ENCODE assay signal across 17 cellular contexts in genomic region chr6:97423190-97423589, GRCh38.
A peak's percentile ranks its signal among the peaks of the same experiment; 100 is the strongest.
DNase-seq lines count a peak whose midpoint lies in the region; ATAC-seq and TF ChIP-seq lines count a peak whose summit lies in the region.
"Had no signal": no experiment of that assay in that cellular context is flagged by ENCODE, and none has a peak within 500 bp of the region (broad histone marks: within the 10 kb centered on the region; RNA-seq: fewer than 3 reads in every experiment).

No MANE protein-coding gene starts in this region.

- BruUV-seq in Calu3 (replicated peaks; lab: Mats Ljungman, UMichigan), result no TSS peak

- DNase-seq in activated CD4-positive, alpha-beta T cell treated with anti-CD3 and anti-CD28 coated beads for 48 hours, result no peak
- DNase-seq in NK-92 treated with Interleukin-12 subunit alpha and Interleukin-12 subunit beta, amount 100 ng/mL, for 24 hours (lab: John Stamatoyannopoulos, UW), result no peak
- DNase-seq in Calu3, result no peak
- DNase-seq in naive thymus-derived CD4-positive, alpha-beta T cell, result no peak
- DNase-seq: activated CD4-positive, alpha-beta T cell treated with anti-CD3 and anti-CD28 coated beads, Interleukin-2, amount 10 ng/mL, durations not matched to agents 7 days and 5 days; activated naive CD4-positive, alpha-beta T cell treated with anti-CD3 and anti-CD28 coated beads for 36 hours; NCI-H2081; NCI-H510A; PC-3; stimulated activated naive CD8-positive, alpha-beta T cell treated with anti-CD3 and anti-CD28 coated beads, Interleukin-15, amount 100 ng/mL, for 72 hours had no signal

- intact Hi-C loops in Calu3 (cut with micrococcal nuclease; ENCODE audit: unreplicated experiment), result no loop called here
- intact Hi-C loops in naive thymus-derived CD4-positive, alpha-beta T cell (cut with micrococcal nuclease), result no loop called here

- no peaks in the 10 kb centered on the region for H3K4me1 Mint-ChIP-seq in Calu3 (ENCODE audit: low read depth, unreplicated experiment)
- peaks cover 0 to 1% (median 0%) of the 10 kb centered on the region in 7 donors for H3K4me1 Mint-ChIP-seq in naive thymus-derived CD4-positive, alpha-beta T cell
- H3K4me1 Mint-ChIP-seq: activated CD4-positive, alpha-beta T cell treated with anti-CD3 and anti-CD28 coated beads, Interleukin-2, amount 10 ng/mL, durations not matched to agents 7 days and 5 days; CD14-positive monocyte; stimulated activated naive CD8-positive, alpha-beta T cell treated with anti-CD3 and anti-CD28 coated beads, Interleukin-15, amount 100 ng/mL, for 72 hours had no signal

- peaks cover 2% of the 10 kb centered on the region for H3K9me3 Mint-ChIP-seq in Calu3 (ENCODE audit: low read depth, unreplicated experiment)
- peaks cover 0 to 22% (median 12%) of the 10 kb centered on the region in 11 donors for H3K9me3 Mint-ChIP-seq in naive thymus-derived CD4-positive, alpha-beta T cell
- H3K9me3 Mint-ChIP-seq: activated CD4-positive, alpha-beta T cell treated with anti-CD3 and anti-CD28 coated beads, Interleukin-2, amount 10 ng/mL, durations not matched to agents 7 days and 5 days; activated naive CD4-positive, alpha-beta T cell treated with anti-CD3 and anti-CD28 coated beads for 36 hours had no signal

- no peak overlapping the region for H3K27ac ChIP-seq in naive thymus-derived CD4-positive, alpha-beta T cell (ENCODE audit: low read depth, low read length)
- H3K27ac ChIP-seq: SK-N-MC had no signal

- no peaks in the 10 kb centered on the region for H3K36me3 ChIP-seq in naive thymus-derived CD4-positive, alpha-beta T cell (ENCODE audit: control insufficient read depth in 2 of 3, insufficient read depth in 3 of 3, low read length in 3 of 3)
- H3K36me3 ChIP-seq: HAP-1 had no signal

- no peaks in the 10 kb centered on the region for H3K36me3 Mint-ChIP-seq in Calu3 (ENCODE audit: insufficient read depth, unreplicated experiment)
- peaks cover 0 to 6% (median 0%) of the 10 kb centered on the region in 5 donors for H3K36me3 Mint-ChIP-seq in naive thymus-derived CD4-positive, alpha-beta T cell
- H3K36me3 Mint-ChIP-seq: CD14-positive monocyte had no signal

- peak; percentile 61 for ATAC-seq in GM18511 (IDR thresholded peaks at IDR 0.05; ENCODE audit: unreplicated experiment)
- ATAC-seq in GM19467 (IDR thresholded peaks at IDR 0.05; ENCODE audit: unreplicated experiment), result peak; percentile 70
- ATAC-seq in HG02588 (IDR thresholded peaks at IDR 0.05; ENCODE audit: unreplicated experiment), result peak; percentile 74
- peak; percentile 59 for ATAC-seq in HG03175 (IDR thresholded peaks at IDR 0.05; ENCODE audit: unreplicated experiment)
- ATAC-seq in naive thymus-derived CD4-positive, alpha-beta T cell, result no peak
- ATAC-seq: PC-3; stimulated activated naive CD8-positive, alpha-beta T cell treated with anti-CD3 and anti-CD28 coated beads, Interleukin-15, amount 100 ng/mL, for 72 hours had no signal

- no peak overlapping the region for H3K27ac Mint-ChIP-seq in Calu3 (ENCODE audit: unreplicated experiment)
- no peak overlapping the region for H3K27ac Mint-ChIP-seq in naive thymus-derived CD4-positive, alpha-beta T cell
- H3K27ac Mint-ChIP-seq: activated CD4-positive, alpha-beta T cell treated with anti-CD3 and anti-CD28 coated beads, Interleukin-2, amount 10 ng/mL, durations not matched to agents 7 days and 5 days; activated naive CD4-positive, alpha-beta T cell treated with anti-CD3 and anti-CD28 coated beads for 36 hours; CD14-positive monocyte; stimulated activated naive CD8-positive, alpha-beta T cell treated with anti-CD3 and anti-CD28 coated beads, Interleukin-15, amount 100 ng/mL, for 72 hours had no signal

- CTCF ChIA-PET in Calu3 (lab: Charles Lee), result no interaction called here
- CTCF ChIA-PET in naive thymus-derived CD4-positive, alpha-beta T cell (lab: Charles Lee), result no interaction called here

- TF ChIP-seq CTCF in Calu3 (IDR thresholded peaks at IDR 0.05; ENCODE audit: unreplicated experiment), result no peak

- H3K27me3 Mint-ChIP-seq in Calu3 (ENCODE audit: unreplicated experiment), result no peaks in the 10 kb centered on the region
- peaks cover 2 to 24% (median 19%) of the 10 kb centered on the region in 5 donors for H3K27me3 Mint-ChIP-seq in naive thymus-derived CD4-positive, alpha-beta T cell

- H3K4me3 ChIP-seq in naive thymus-derived CD4-positive, alpha-beta T cell (ENCODE audit: low read length), result no peak overlapping the region
- H3K4me3 ChIP-seq: HAP-1, SK-N-MC had no signal

- H3K27me3 ChIP-seq in naive thymus-derived CD4-positive, alpha-beta T cell (ENCODE audit: control insufficient read depth in 2 of 2, insufficient read depth in 2 of 2, low read length in 2 of 2), result no peaks in the 10 kb centered on the region

- POLR2A ChIA-PET in naive thymus-derived CD4-positive, alpha-beta T cell (lab: Charles Lee), result no interaction called here

- H3K9me3 ChIP-seq in naive thymus-derived CD4-positive, alpha-beta T cell (ENCODE audit: control insufficient read depth in 2 of 3, low read length in 3 of 3), result no peaks in the 10 kb centered on the region
- H3K9me3 ChIP-seq: HAP-1 had no signal

- H3K4me3 Mint-ChIP-seq in Calu3 (ENCODE audit: low read depth, unreplicated experiment), result no peak overlapping the region
- no peak overlapping the region for H3K4me3 Mint-ChIP-seq in naive thymus-derived CD4-positive, alpha-beta T cell
- H3K4me3 Mint-ChIP-seq: activated CD4-positive, alpha-beta T cell treated with anti-CD3 and anti-CD28 coated beads, Interleukin-2, amount 10 ng/mL, durations not matched to agents 7 days and 5 days; activated naive CD4-positive, alpha-beta T cell treated with anti-CD3 and anti-CD28 coated beads for 36 hours; CD14-positive monocyte; stimulated activated naive CD8-positive, alpha-beta T cell treated with anti-CD3 and anti-CD28 coated beads, Interleukin-15, amount 100 ng/mL, for 72 hours had no signal

- no peaks in the 10 kb centered on the region for H3K4me1 ChIP-seq in naive thymus-derived CD4-positive, alpha-beta T cell (ENCODE audit: control insufficient read depth in 2 of 2, insufficient read depth in 2 of 2, low read length in 2 of 2)
- H3K4me1 ChIP-seq: HAP-1 had no signal
